In genomic region chr14:55701638-55702037, GRCh38 we compare ENCODE assay signal across 11 cellular contexts.
DNase-seq lines count a peak whose midpoint lies in the region; ATAC-seq and TF ChIP-seq lines count a peak whose summit lies in the region.
"Had no signal": no experiment of that assay in that cellular context is flagged by ENCODE, and none has a peak within 500 bp of the region (broad histone marks: within the 10 kb centered on the region; RNA-seq: fewer than 3 reads in every experiment).

No MANE protein-coding gene starts in this region.

- no peaks in the 10 kb centered on the region for H3K4me1 ChIP-seq in naive thymus-derived CD4-positive, alpha-beta T cell (ENCODE audit: control insufficient read depth in 2 of 2, insufficient read depth in 2 of 2, low read length in 2 of 2)
- H3K4me1 ChIP-seq: left lung had no signal

- no peaks in the 10 kb centered on the region for H3K9me3 ChIP-seq in naive thymus-derived CD4-positive, alpha-beta T cell (ENCODE audit: control insufficient read depth in 2 of 3, low read length in 3 of 3)
- H3K9me3 ChIP-seq: left lung had no signal

- H3K4me1 Mint-ChIP-seq in HFFc6 (ENCODE audit: low read depth) = peaks cover 39% of the 10 kb centered on the region
- H3K4me1 Mint-ChIP-seq in naive thymus-derived CD4-positive, alpha-beta T cell = no peaks in the 10 kb centered on the region
- H3K4me1 Mint-ChIP-seq: central memory CD8-positive, alpha-beta T cell had no signal

- ATAC-seq in GM18870 (IDR thresholded peaks at IDR 0.05; ENCODE audit: unreplicated experiment) (peak; percentile 99), HG03565 (IDR thresholded peaks at IDR 0.05; ENCODE audit: unreplicated experiment) (peak; percentile 96)
- ATAC-seq in naive thymus-derived CD4-positive, alpha-beta T cell = no peak
- ATAC-seq: left lung had no signal

- peak overlapping the region; percentile 2 for H3K27ac Mint-ChIP-seq in HFFc6
- H3K27ac Mint-ChIP-seq in naive thymus-derived CD4-positive, alpha-beta T cell = no peak overlapping the region

- H3K36me3 ChIP-seq in naive thymus-derived CD4-positive, alpha-beta T cell (ENCODE audit: control insufficient read depth in 2 of 3, insufficient read depth in 3 of 3, low read length in 3 of 3) = no peaks in the 10 kb centered on the region
- H3K36me3 ChIP-seq: left lung had no signal

- peaks cover 15% of the 10 kb centered on the region for H3K36me3 Mint-ChIP-seq in HFFc6 (ENCODE audit: low read depth)
- peaks cover 0 to 24% (median 15%) of the 10 kb centered on the region in 5 donors for H3K36me3 Mint-ChIP-seq in naive thymus-derived CD4-positive, alpha-beta T cell

- CTCF ChIA-PET in naive thymus-derived CD4-positive, alpha-beta T cell (lab: Charles Lee) = no interaction called here

- DNase-seq in HFFc6 (peak; percentile 47), non-pigmented ciliary epithelial cell (ENCODE audit: low read depth) (peak; percentile 43), caudate nucleus (lab: John Stamatoyannopoulos, UW) (no peak), A172 (ENCODE audit: low spot score) (no peak), NCI-H2107 treated with DMSO at 0.1 percent for 48 hours (lab: John Stamatoyannopoulos, UW; ENCODE audit: unreplicated experiment) (no peak)
- no peak for DNase-seq in naive thymus-derived CD4-positive, alpha-beta T cell
- DNase-seq: left lung, NCI-H2107 had no signal

- H3K4me3 ChIP-seq in naive thymus-derived CD4-positive, alpha-beta T cell (ENCODE audit: low read length) = no peak overlapping the region
- H3K4me3 ChIP-seq: left lung had no signal

- TF ChIP-seq CTCF in HFFc6 (IDR thresholded peaks at IDR 0.05) = no peak

- H3K27me3 Mint-ChIP-seq in HFFc6 (ENCODE audit: insufficient read depth) = peaks cover 4% of the 10 kb centered on the region
- H3K27me3 Mint-ChIP-seq in naive thymus-derived CD4-positive, alpha-beta T cell = no peaks in the 10 kb centered on the region
- H3K27me3 Mint-ChIP-seq: central memory CD8-positive, alpha-beta T cell had no signal

- H3K27ac ChIP-seq in naive thymus-derived CD4-positive, alpha-beta T cell (ENCODE audit: low read depth, low read length) = no peak overlapping the region
- no peak overlapping the region for H3K27ac ChIP-seq in caudate nucleus (ENCODE audit: low read depth, low read length)
- H3K27ac ChIP-seq: left lung had no signal

- no peaks in the 10 kb centered on the region for H3K27me3 ChIP-seq in naive thymus-derived CD4-positive, alpha-beta T cell (ENCODE audit: control insufficient read depth in 2 of 2, insufficient read depth in 2 of 2, low read length in 2 of 2)
- H3K27me3 ChIP-seq: left lung had no signal

- POLR2A ChIA-PET in naive thymus-derived CD4-positive, alpha-beta T cell (lab: Charles Lee) = no interaction called here

- no peak overlapping the region for H3K4me3 Mint-ChIP-seq in HFFc6
- H3K4me3 Mint-ChIP-seq in naive thymus-derived CD4-positive, alpha-beta T cell = no peak overlapping the region
- H3K4me3 Mint-ChIP-seq: central memory CD8-positive, alpha-beta T cell had no signal

- H3K9me3 Mint-ChIP-seq in HFFc6 = no peaks in the 10 kb centered on the region
- peaks cover 0 to 9% (median 3%) of the 10 kb centered on the region in 11 donors for H3K9me3 Mint-ChIP-seq in naive thymus-derived CD4-positive, alpha-beta T cell
- H3K9me3 Mint-ChIP-seq: central memory CD8-positive, alpha-beta T cell had no signal

- intact Hi-C loops in naive thymus-derived CD4-positive, alpha-beta T cell (cut with micrococcal nuclease) = no loop called here

Comparison
In these comparisons a context has a peak if more than half of its experiments do, and no peak if none do; other contexts are left out.
1. DNase-seq: peak in HFFc6 (single experiment) and non-pigmented ciliary epithelial cell (single experiment); none in naive thymus-derived CD4-positive, alpha-beta T cell (0 of 9), caudate nucleus (0 of 61), A172 (single experiment) and NCI-H2107 treated with DMSO at 0.1 percent for 48 hours (single experiment).